ENCODE assay signal across 11 cellular contexts in the genomic region with DNA sequence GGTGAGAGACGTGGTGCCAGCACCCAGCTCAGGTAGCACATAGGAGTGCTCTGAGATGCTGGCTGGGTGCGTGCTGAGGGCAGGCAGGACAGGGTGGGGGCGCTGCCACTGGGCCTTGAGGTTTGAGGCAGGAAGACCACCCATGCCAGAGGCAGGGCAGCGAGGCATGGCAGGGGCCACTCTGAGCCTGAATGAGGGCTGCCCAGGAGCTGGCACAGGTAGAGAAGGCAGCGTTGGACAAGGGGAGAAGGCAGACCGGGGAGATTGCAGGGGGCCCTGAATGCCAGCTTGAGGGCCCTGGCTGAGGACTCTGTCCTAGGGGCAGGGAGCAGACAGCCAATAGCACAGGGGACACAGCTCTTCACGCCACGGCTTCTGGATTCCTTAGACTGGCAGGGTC. TPM values are rescaled to one million over a fixed set of nuclear protein-coding genes. Genes with fewer than 3 reads are reported as not detected.
DNase-seq lines count a peak whose midpoint lies in the region; ATAC-seq and TF ChIP-seq lines count a peak whose summit lies in the region.
"Had no signal": no experiment of that assay in that cellular context is flagged by ENCODE, and none has a peak within 500 bp of the region (broad histone marks: within the 10 kb centered on the region; RNA-seq: fewer than 3 reads in every experiment).

No MANE protein-coding gene starts in this region.

- CTCF ChIA-PET in activated CD8-positive, alpha-beta memory T cell treated with anti-CD3 and anti-CD28 coated beads, Interleukin-2, amount 10 ng/mL, durations not matched to agents 7 days and 5 days (lab: Charles Lee), result interaction anchor here (1.5 kb wide), 2 partner anchors 10 to 142 kb away, joined by 3 to 11 read pairs; no protein-coding TSS in a partner anchor
- CTCF ChIA-PET in activated CD8-positive, alpha-beta T cell treated with anti-CD3 and anti-CD28 coated beads for 36 hours (lab: Charles Lee), result interaction anchor here (0.7 to 1.4 kb wide), 3 partner anchors 9 to 51 kb away, joined by 3 to 4 read pairs (median 3); no protein-coding TSS in a partner anchor

- no peak for DNase-seq in activated CD8-positive, alpha-beta memory T cell treated with anti-CD3 and anti-CD28 coated beads, Interleukin-2, amount 10 ng/mL, durations not matched to agents 7 days and 5 days
- DNase-seq in activated CD8-positive, alpha-beta memory T cell treated with anti-CD3 and anti-CD28 coated beads for 24 hours, result no peak
- DNase-seq in activated CD8-positive, alpha-beta T cell treated with anti-CD3 and anti-CD28 coated beads for 36 hours, result no peak
- DNase-seq in memory B cell (ENCODE audit: low spot score in 2 of 2) (no peak), A172 (ENCODE audit: low spot score) (no peak), DMS114 treated with DMSO at 0.1 percent for 48 hours (lab: John Stamatoyannopoulos, UW; ENCODE audit: unreplicated experiment) (no peak)
- DNase-seq: midbrain, NCI-H1048, NCI-H446 treated with DMSO at 0.1 percent for 48 hours had no signal

- H3K4me1 ChIP-seq in subcutaneous abdominal adipose tissue (ENCODE audit: control insufficient read depth in 5 of 5, insufficient read depth in 5 of 5, low read length in 5 of 5), result peaks cover 5 to 54% (median 39%) of the 10 kb centered on the region in 5 donors

- H3K4me1 Mint-ChIP-seq in activated CD8-positive, alpha-beta memory T cell treated with anti-CD3 and anti-CD28 coated beads, Interleukin-2, amount 10 ng/mL, durations not matched to agents 7 days and 5 days, result peaks cover 28% of the 10 kb centered on the region
- H3K4me1 Mint-ChIP-seq in activated CD8-positive, alpha-beta T cell treated with anti-CD3 and anti-CD28 coated beads for 36 hours (ENCODE audit: low read depth), result peaks cover 31% of the 10 kb centered on the region
- peaks cover 42% of the 10 kb centered on the region for H3K4me1 Mint-ChIP-seq in memory B cell

- H3K4me3 Mint-ChIP-seq in activated CD8-positive, alpha-beta memory T cell treated with anti-CD3 and anti-CD28 coated beads, Interleukin-2, amount 10 ng/mL, durations not matched to agents 7 days and 5 days, result no peak overlapping the region
- no peak overlapping the region for H3K4me3 Mint-ChIP-seq in activated CD8-positive, alpha-beta T cell treated with anti-CD3 and anti-CD28 coated beads for 36 hours
- H3K4me3 Mint-ChIP-seq in memory B cell, result peak overlapping the region; percentile 56

- H3K27ac Mint-ChIP-seq in activated CD8-positive, alpha-beta memory T cell treated with anti-CD3 and anti-CD28 coated beads, Interleukin-2, amount 10 ng/mL, durations not matched to agents 7 days and 5 days, result peak overlapping the region; percentile 88
- H3K27ac Mint-ChIP-seq in activated CD8-positive, alpha-beta T cell treated with anti-CD3 and anti-CD28 coated beads for 36 hours, result peak overlapping the region; percentile 89
- peak overlapping the region; percentile 90 for H3K27ac Mint-ChIP-seq in memory B cell

- H3K9me3 Mint-ChIP-seq in activated CD8-positive, alpha-beta memory T cell treated with anti-CD3 and anti-CD28 coated beads, Interleukin-2, amount 10 ng/mL, durations not matched to agents 7 days and 5 days (ENCODE audit: low read depth), result no peaks in the 10 kb centered on the region
- H3K9me3 Mint-ChIP-seq in activated CD8-positive, alpha-beta T cell treated with anti-CD3 and anti-CD28 coated beads for 36 hours, result no peaks in the 10 kb centered on the region
- H3K9me3 Mint-ChIP-seq in memory B cell, result no peaks in the 10 kb centered on the region

- H3K27me3 Mint-ChIP-seq in activated CD8-positive, alpha-beta memory T cell treated with anti-CD3 and anti-CD28 coated beads, Interleukin-2, amount 10 ng/mL, durations not matched to agents 7 days and 5 days, result no peaks in the 10 kb centered on the region
- H3K27me3 Mint-ChIP-seq in activated CD8-positive, alpha-beta T cell treated with anti-CD3 and anti-CD28 coated beads for 36 hours, result no peaks in the 10 kb centered on the region
- H3K27me3 Mint-ChIP-seq in memory B cell, result no peaks in the 10 kb centered on the region

- POLR2A ChIA-PET in activated CD8-positive, alpha-beta T cell treated with anti-CD3 and anti-CD28 coated beads for 36 hours (lab: Charles Lee), result interaction anchor here (0.9 kb wide), 1 partner anchor 437 kb away, joined by 3 read pairs; no protein-coding TSS in a partner anchor

- no peak for TF ChIP-seq CTCF in activated CD8-positive, alpha-beta T cell treated with anti-CD3 and anti-CD28 coated beads for 36 hours (IDR thresholded peaks at IDR 0.05)

- H3K36me3 Mint-ChIP-seq in activated CD8-positive, alpha-beta memory T cell treated with anti-CD3 and anti-CD28 coated beads, Interleukin-2, amount 10 ng/mL, durations not matched to agents 7 days and 5 days, result no peaks in the 10 kb centered on the region
- H3K36me3 Mint-ChIP-seq in activated CD8-positive, alpha-beta T cell treated with anti-CD3 and anti-CD28 coated beads for 36 hours (ENCODE audit: low read depth), result no peaks in the 10 kb centered on the region
- H3K36me3 Mint-ChIP-seq in memory B cell, result no peaks in the 10 kb centered on the region

- ATAC-seq in activated CD8-positive, alpha-beta memory T cell treated with anti-CD3 and anti-CD28 coated beads, Interleukin-2, amount 10 ng/mL, durations not matched to agents 7 days and 5 days, result no peak
- ATAC-seq in activated CD8-positive, alpha-beta T cell treated with anti-CD3 and anti-CD28 coated beads for 36 hours, result no peak
- ATAC-seq in memory B cell (ENCODE audit: low read depth), result no peak
- ATAC-seq in HG03457 (IDR thresholded peaks at IDR 0.05; ENCODE audit: unreplicated experiment), result no peak

- no peaks in the 10 kb centered on the region for H3K36me3 ChIP-seq in subcutaneous abdominal adipose tissue (ENCODE audit: control insufficient read depth in 5 of 5, insufficient read depth in 5 of 5, low read length in 5 of 5)

- H3K9ac ChIP-seq in subcutaneous abdominal adipose tissue (ENCODE audit: low read length in 5 of 5), result no peak overlapping the region

- no peak overlapping the region for H3K4me3 ChIP-seq in subcutaneous abdominal adipose tissue (ENCODE audit: low read depth in 1 of 5, low read length in 5 of 5)

- peak overlapping the region; percentile 54 for H3K27ac ChIP-seq in subcutaneous abdominal adipose tissue (ENCODE audit: low read depth, low read length)

- intact Hi-C loops in activated CD8-positive, alpha-beta T cell treated with anti-CD3 and anti-CD28 coated beads for 36 hours (cut with micrococcal nuclease), result loop anchor here (10.0 kb wide), 1 partner anchor 54 kb away; the partner anchor contains the start of gene ADAMTS7

- H3K9me3 ChIP-seq in subcutaneous abdominal adipose tissue (ENCODE audit: control insufficient read depth in 5 of 5, low read length in 5 of 5), result no peaks in the 10 kb centered on the region

- H3K27me3 ChIP-seq in subcutaneous abdominal adipose tissue (ENCODE audit: control insufficient read depth in 5 of 5, insufficient read depth in 4 of 5, low read length in 5 of 5), result no peaks in the 10 kb centered on the region

RNA-seq across cellular contexts. Expression of gene ADAMTS7, which starts 50.2 kb away (rescaled TPM):
- under 1 TPM; 0.18 to 0.28 TPM for total RNA-seq in activated CD8-positive, alpha-beta memory T cell treated with anti-CD3 and anti-CD28 coated beads, Interleukin-2, amount 10 ng/mL, durations not matched to agents 7 days and 5 days
- total RNA-seq in activated CD8-positive, alpha-beta T cell treated with anti-CD3 and anti-CD28 coated beads for 36 hours, result under 1 TPM; 0.23 to 0.60 TPM
- 6.0 and 12.2 TPM in 2 replicates for total RNA-seq in A172 (2014; rRNA removed; shearing (Covaris generic))
